8 cellular contexts compared by ENCODE assay signal in genomic region chr15:51077565-51078153, GRCh38. TPM values are rescaled to one million over a fixed set of nuclear protein-coding genes. Genes with fewer than 3 reads are reported as not detected.
DNase-seq lines count a peak whose midpoint lies in the region; FAIRE-seq and TF ChIP-seq lines count a peak whose summit lies in the region.

No MANE protein-coding gene starts in this region.

- peak; percentile 51 for FAIRE-seq in GM12892 (lab: Jason Lieb, UNC)

- TF ChIP-seq POLR2A in GM12892 (IDR thresholded peaks at IDR 0.05; ENCODE audit: low read depth, low read length) = peak; percentile 41; the same call in 1 of the 2 replicates

- H3K4me3 ChIP-seq in retinal pigment epithelial cell (ENCODE audit: low read length) = peak overlapping the region; percentile 33

- no peak for TF ChIP-seq CTCF in retinal pigment epithelial cell (conservative IDR thresholded peaks at IDR 0.05; ENCODE audit: low read depth, low read length)

- no peak for DNase-seq in GM12892 (ENCODE audit: insufficient read length)
- peak; percentile 57 for DNase-seq in HS-27A (ENCODE audit: low read depth)
- peak; percentile 38 for DNase-seq in activated CD8-positive, alpha-beta memory T cell treated with anti-CD3 and anti-CD28 coated beads, Interleukin-2, amount 50 U/mL, for 4 hours
- peak; percentile 87 for DNase-seq in germinal center (ENCODE audit: low spot score)
- no peak for DNase-seq in retinal pigment epithelial cell (ENCODE audit: low read depth)
- no peak for DNase-seq in NCI-H82 treated with DMSO at 0.1 percent for 48 hours (lab: John Stamatoyannopoulos, UW; ENCODE audit: unreplicated experiment)
- no peak for DNase-seq in AML-193 (lab: John Stamatoyannopoulos, UW)
- no peak for DNase-seq in occipital lobe (lab: John Stamatoyannopoulos, UW)

RNA-seq across cellular contexts. Expression of gene TNFAIP8L3, which starts 17.0 kb away (rescaled TPM):
- polyA plus RNA-seq in GM12892 (2012; ENCODE audit: missing spikeins) = 1.5 TPM
- total RNA-seq in occipital lobe = 1.9 TPM

Comparison
In these comparisons a context has a peak if more than half of its experiments do, and no peak if none do; other contexts are left out.
1. DNase-seq: peak in HS-27A (single experiment), activated CD8-positive, alpha-beta memory T cell treated with anti-CD3 and anti-CD28 coated beads, Interleukin-2, amount 50 U/mL, for 4 hours (single experiment) and germinal center (single experiment); none in GM12892 (single experiment), retinal pigment epithelial cell (single experiment), NCI-H82 treated with DMSO at 0.1 percent for 48 hours (single experiment), AML-193 (0 of 2) and occipital lobe (single experiment).